In genomic region chr22:43305806-43306205, GRCh38 we compare ENCODE assay signal across 17 cellular contexts. TPM values are rescaled to one million over a fixed set of nuclear protein-coding genes. Genes with fewer than 3 reads are reported as not detected.
"Had no signal": no experiment of that assay in that cellular context is flagged by ENCODE, and none has a peak within 500 bp of the region (broad histone marks: within the 10 kb centered on the region; RNA-seq: fewer than 3 reads in every experiment).

No MANE protein-coding gene starts in this region.

- ATAC-seq: activated CD8-positive, alpha-beta T cell treated with anti-CD3 and anti-CD28 coated beads, Interleukin-2, amount 10 ng/mL, durations not matched to agents 7 days and 5 days; activated T-cell treated with anti-CD3 and anti-CD28 coated beads, Interleukin-2, amount 50 U/mL, for 72 hours; body of pancreas; esophagus mucosa; psoas muscle; stimulated activated effector memory CD8-positive, alpha-beta T cell treated with anti-CD3 and anti-CD28 coated beads, Interleukin-12 subunit alpha, Interleukin-12 subunit beta, amount 100 ng/mL, for 72 hours had no signal

- H3K27ac ChIP-seq: body of pancreas, colonic mucosa, psoas muscle had no signal

- H3K4me3 ChIP-seq: body of pancreas, colonic mucosa, lung, psoas muscle, sigmoid colon had no signal

- H3K4me1 ChIP-seq: colonic mucosa, psoas muscle had no signal

- H3K9me3 ChIP-seq: body of pancreas, colonic mucosa, psoas muscle, sigmoid colon had no signal

- DNase-seq: activated B cell treated with CpG ODN at 0.5 μM for 24 hours; activated CD4-positive, alpha-beta T cell treated with anti-CD3 and anti-CD28 coated beads for 48 hours; activated CD8-positive, alpha-beta memory T cell treated with anti-CD3 and anti-CD28 coated beads, Interleukin-2, amount 50 U/mL, for 4 hours; activated CD8-positive, alpha-beta T cell treated with anti-CD3 and anti-CD28 coated beads, Interleukin-2, amount 10 ng/mL, durations not matched to agents 7 days and 5 days; activated gamma-delta T cell treated with Interleukin-2 at 50 U/mL for 16 hours; activated T-cell treated with anti-CD3 and anti-CD28 coated beads, Interleukin-2, amount 50 U/mL, for 72 hours; amniotic stem cell; body of pancreas; central memory CD4-positive, alpha-beta T cell; colonic mucosa; glutamatergic neuron; sigmoid colon; stimulated activated CD4-positive, alpha-beta T cell treated with anti-CD3 and anti-CD28 coated beads, Interleukin-2, amount 100 ng/mL, for 24 hours had no signal

- H3K36me3 ChIP-seq: colonic mucosa, sigmoid colon had no signal

- H3K27me3 ChIP-seq: body of pancreas, colonic mucosa had no signal

RNA-seq across cellular contexts. Expression of gene SCUBE1, which starts 37.4 kb away (rescaled TPM):
- total RNA-seq: activated B cell treated with CpG ODN at 0.5 μM for 24 hours had no signal
